8 cellular contexts compared by ENCODE assay signal in the genomic region with DNA sequence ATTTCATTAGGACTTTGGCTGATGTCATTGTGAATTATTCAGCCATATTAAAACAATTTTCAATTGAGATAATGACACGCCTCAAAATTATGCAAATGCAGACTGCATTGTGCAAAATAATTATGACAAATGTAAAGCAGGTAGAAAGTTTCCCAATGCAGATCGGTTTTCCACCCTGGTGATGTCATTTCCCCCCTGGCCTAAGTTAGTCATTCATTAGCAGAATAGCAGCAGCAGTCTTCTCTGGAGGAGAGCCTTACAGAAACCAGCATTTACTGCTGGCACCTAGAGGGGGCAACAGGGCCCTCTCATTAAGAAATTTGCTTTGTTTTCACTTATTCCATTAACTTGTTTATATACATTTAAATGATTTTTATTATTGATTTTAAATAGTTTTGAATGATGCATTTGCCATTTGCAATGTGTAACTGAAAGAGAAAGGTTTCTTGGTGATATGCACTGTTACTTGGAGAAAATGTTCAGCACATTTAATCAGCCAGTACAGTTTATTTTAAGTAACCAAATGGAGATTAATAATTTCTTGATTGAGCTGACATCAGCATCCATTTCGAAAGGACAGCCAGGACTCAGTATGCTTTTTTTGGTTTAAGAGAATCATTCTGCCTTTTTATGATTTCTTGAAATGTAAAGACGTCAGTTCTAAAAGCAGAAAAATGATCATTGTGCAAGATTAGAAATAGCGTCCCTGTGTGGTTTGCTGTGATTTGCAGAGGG. TPM values are rescaled to one million over a fixed set of nuclear protein-coding genes. Genes with fewer than 3 reads are reported as not detected.
DNase-seq lines count a peak whose midpoint lies in the region; ATAC-seq, FAIRE-seq and TF ChIP-seq lines count a peak whose summit lies in the region.

No MANE protein-coding gene starts in this region.

- intact Hi-C loops in sigmoid colon (cut with DNase I): loop anchor here (5.0 kb wide), 4 partner anchors 37 to 153 kb away; no protein-coding TSS in a partner anchor

- H3K36me3 Mint-ChIP-seq in activated T-helper 17 cell treated with anti-CD3 and anti-CD28 coated beads, Interleukin-2, amount 50 U/mL, for 72 hours (ENCODE audit: low read depth): peaks cover 69% of the 10 kb centered on the region

- TF ChIP-seq CTCF in sigmoid colon (IDR thresholded peaks at IDR 0.05) (no peak), WERI-Rb-1 (IDR thresholded peaks at IDR 0.05; ENCODE audit: low read depth, low read length) (no peak)

- H3K9me3 Mint-ChIP-seq in activated T-helper 17 cell treated with anti-CD3 and anti-CD28 coated beads, Interleukin-2, amount 50 U/mL, for 72 hours: no peaks in the 10 kb centered on the region

- H3K27ac ChIP-seq in sigmoid colon (peak overlapping the region; percentile 93 to 98 (median 96)), WERI-Rb-1 (no peak overlapping the region)

- peak overlapping the region; percentile 90 for H3K4me3 Mint-ChIP-seq in activated T-helper 17 cell treated with anti-CD3 and anti-CD28 coated beads, Interleukin-2, amount 50 U/mL, for 72 hours

- peak overlapping the region in 3 of 4 donors; percentile 67 to 75 (median 70) for H3K4me3 ChIP-seq in sigmoid colon
- no peak overlapping the region for H3K4me3 ChIP-seq in WERI-Rb-1 (ENCODE audit: low read depth, low read length)

- peak in 1 of 4 donors; percentile 39 for TF ChIP-seq EP300 in sigmoid colon (IDR thresholded peaks at IDR 0.05)

- TF ChIP-seq POLR2A in sigmoid colon (IDR thresholded peaks at IDR 0.05): no peak

- DNase-seq in AG20443 (ENCODE audit: low spot score): peak; percentile 79
- peak; percentile 30 for DNase-seq in GM18507 (ENCODE audit: extremely low spot score, insufficient read length, low read depth)
- peak; percentile 15 to 47 for DNase-seq in NCI-H526 (lab: John Stamatoyannopoulos, UW)
- peak; percentile 51 for DNase-seq in globus pallidus (ENCODE audit: low spot score)
- no peak for DNase-seq in sigmoid colon
- no peak for DNase-seq in WERI-Rb-1

- peaks cover 12% of the 10 kb centered on the region for H3K4me1 Mint-ChIP-seq in activated T-helper 17 cell treated with anti-CD3 and anti-CD28 coated beads, Interleukin-2, amount 50 U/mL, for 72 hours

- H3K27ac Mint-ChIP-seq in activated T-helper 17 cell treated with anti-CD3 and anti-CD28 coated beads, Interleukin-2, amount 50 U/mL, for 72 hours: peak overlapping the region; percentile 100

- FAIRE-seq in GM18507 (lab: Jason Lieb, UNC): peak; percentile 89

- H3K4me1 ChIP-seq in sigmoid colon: peaks cover 0 to 21% (median 6%) of the 10 kb centered on the region in 4 donors

- WGBS in sigmoid colon, 2 donors: 20 to 32% methylated on average over 5 of the region's 5 CpGs

- H3K27me3 Mint-ChIP-seq in activated T-helper 17 cell treated with anti-CD3 and anti-CD28 coated beads, Interleukin-2, amount 50 U/mL, for 72 hours: no peaks in the 10 kb centered on the region

- H3K9me3 ChIP-seq in sigmoid colon: no peaks in the 10 kb centered on the region
- no peaks in the 10 kb centered on the region for H3K9me3 ChIP-seq in WERI-Rb-1 (ENCODE audit: severe bottlenecking)

- H3K27me3 ChIP-seq in sigmoid colon (no peaks in the 10 kb centered on the region), WERI-Rb-1 (ENCODE audit: insufficient read depth, low read depth, severe bottlenecking) (no peaks in the 10 kb centered on the region)

- ATAC-seq in HG02885 (IDR thresholded peaks at IDR 0.05; ENCODE audit: poor library complexity, unreplicated experiment): peak; percentile 38
- ATAC-seq in activated T-helper 17 cell treated with anti-CD3 and anti-CD28 coated beads, Interleukin-2, amount 50 U/mL, for 72 hours (replicated peaks): peak; percentile 61

- no peaks in the 10 kb centered on the region for H3K36me3 ChIP-seq in sigmoid colon
- no peaks in the 10 kb centered on the region for H3K36me3 ChIP-seq in WERI-Rb-1

RNA-seq across cellular contexts. Expression of gene ARID5B, which starts 3.4 kb away (rescaled TPM):
- total RNA-seq in activated T-helper 17 cell treated with anti-CD3 and anti-CD28 coated beads, Interleukin-2, amount 50 U/mL, for 72 hours: 10 to 100 TPM; 65.5 to 93.8 TPM
- 100 to 1,000 TPM in 1 of 4 donors, 10 to 100 TPM in 3; 29.6 to 109 (median 61.1) TPM for total RNA-seq in sigmoid colon
- polyA plus RNA-seq in sigmoid colon: 10 to 100 TPM in 1 of 3 donors, 1 to 10 TPM in 2; 2.3 to 13.6 (median 3.0) TPM

Comparison
In these comparisons a context has a peak if more than half of its experiments do, and no peak if none do; other contexts are left out.
1. DNase-seq: peak in AG20443 (single experiment), GM18507 (single experiment), NCI-H526 (2 of 2) and globus pallidus (single experiment); none in sigmoid colon (single experiment) and WERI-Rb-1 (single experiment).